Comparison of ENCODE assay signal across 12 cellular contexts in genomic region chr4:122765702-122766352, GRCh38. TPM values are rescaled to one million over a fixed set of nuclear protein-coding genes. Genes with fewer than 3 reads are reported as not detected.
A peak's percentile ranks its signal among the peaks of the same experiment; 100 is the strongest.
DNase-seq lines count a peak whose midpoint lies in the region; ATAC-seq, FAIRE-seq and TF ChIP-seq lines count a peak whose summit lies in the region.
"Had no signal": no experiment of that assay in that cellular context is flagged by ENCODE, and none has a peak within 500 bp of the region (broad histone marks: within the 10 kb centered on the region; RNA-seq: fewer than 3 reads in every experiment).

No MANE protein-coding gene starts in this region.

- 7% methylated on average over 7 of the region's 7 CpGs for WGBS in A549 (ENCODE audit: missing lambda C conversion rate)
- 83 to 85% methylated on average over 7 of the region's 7 CpGs for WGBS in thyroid gland, 2 donors

- H3K4me1 ChIP-seq in A549 (peaks cover 60% of the 10 kb centered on the region), thyroid gland (no peaks in the 10 kb centered on the region)

- H3K36me3 ChIP-seq in thyroid gland = no peaks in the 10 kb centered on the region
- no peaks in the 10 kb centered on the region for H3K36me3 ChIP-seq in H7 (replicated peaks; ENCODE audit: control insufficient read depth, insufficient read depth, low read length)

- peak overlapping the region; percentile 81 to 87 for H3K27ac ChIP-seq in A549
- no peak overlapping the region for H3K27ac ChIP-seq in thyroid gland
- no peak overlapping the region for H3K27ac ChIP-seq in substantia nigra (ENCODE audit: low read depth, low read length, poor library complexity, severe bottlenecking)

- TF ChIP-seq RAD21 in A549 (conservative IDR thresholded peaks at IDR 0.05 in 1 of 2, IDR thresholded peaks at IDR 0.05 in 1 of 2) = no peak

- peak in 1 of 2 experiments; percentile 73 for DNase-seq in A549 (ENCODE audit: low read depth in 1 of 2, low spot score in 1 of 2)
- DNase-seq in H4 (ENCODE audit: low spot score) = peak; percentile 67
- DNase-seq in amniotic epithelial cell (ENCODE audit: low read depth) = peak; percentile 86
- peak; percentile 92 for DNase-seq in iris pigment epithelial cell (ENCODE audit: low read depth)
- DNase-seq in thyroid gland = no peak
- DNase-seq in substantia nigra (lab: John Stamatoyannopoulos, UW) = no peak
- no peak for DNase-seq in H7
- DNase-seq: C1 segment of cervical spinal cord, cortex of kidney, NCI-H1092, nucleus accumbens had no signal

- H3K4me3 ChIP-seq in A549 = no peak overlapping the region
- no peak overlapping the region for H3K4me3 ChIP-seq in thyroid gland (replicated peaks in 1 of 3)
- H3K4me3 ChIP-seq in H7 (ENCODE audit: insufficient read depth, low read depth, low read length) = no peak overlapping the region

- H3K9me3 ChIP-seq in A549 = no peaks in the 10 kb centered on the region
- H3K9me3 ChIP-seq in thyroid gland = no peaks in the 10 kb centered on the region

- TF ChIP-seq EP300 in A549 (IDR thresholded peaks at IDR 0.05) = no peak

- CTCF ChIA-PET in A549 (lab: Yijun Ruan, JAX) = interaction anchor here (1.1 to 1.8 kb wide), 3 partner anchors 14 to 149 kb away, joined by 3 to 7 read pairs (median 3); no protein-coding TSS in a partner anchor

- POLR2A ChIA-PET in A549 (lab: Yijun Ruan, JAX) = interaction anchor here (0.9 to 2.3 kb wide), 3 partner anchors 17 to 62 kb away, joined by 3 to 12 read pairs (median 6); no protein-coding TSS in a partner anchor

- no peak for FAIRE-seq in A549 (lab: Jason Lieb, UNC)

- intact Hi-C loops in thyroid gland (cut with DNase I) = no loop called here

- no peak for TF ChIP-seq CTCF in A549 (IDR thresholded peaks at IDR 0.05)
- TF ChIP-seq CTCF in thyroid gland (IDR thresholded peaks at IDR 0.05) = no peak

- H3K4me2 ChIP-seq in A549 = peak overlapping the region; percentile 83

- ATAC-seq in A549 (peak; percentile 78 to 86), GM19467 (IDR thresholded peaks at IDR 0.05; ENCODE audit: unreplicated experiment) (no peak)

- H3K27me3 ChIP-seq in thyroid gland = no peaks in the 10 kb centered on the region
- no peaks in the 10 kb centered on the region for H3K27me3 ChIP-seq in H7 (ENCODE audit: control insufficient read depth, insufficient read depth, low read length)

- TF ChIP-seq POLR2A in A549 (IDR thresholded peaks at IDR 0.05; ENCODE audit: low read length) (no peak), thyroid gland (IDR thresholded peaks at IDR 0.05) (no peak)

TF ChIP-seq in A549, 52 proteins besides CTCF, POLR2A, EP300 and RAD21:
- TF ChIP-seq JUN (IDR thresholded peaks at IDR 0.05) (peak in 1 of 2 experiments; percentile 24; a peak in 1 of 5 replicates), USF2 (IDR thresholded peaks at IDR 0.05) (no peak), KDM1A (IDR thresholded peaks at IDR 0.05; ENCODE audit: low read depth) (no peak), HEYL (CRISPR knock-in tag; IDR thresholded peaks at IDR 0.05) (no peak), CBX8 (IDR thresholded peaks at IDR 0.05) (no peak), MYC (IDR thresholded peaks at IDR 0.05; ENCODE audit: borderline replicate concordance, low read length) (no peak), RFX5 (IDR thresholded peaks at IDR 0.05) (no peak), RNF2 (IDR thresholded peaks at IDR 0.05; ENCODE audit: borderline replicate concordance, low read depth) (no peak), CBX2 (IDR thresholded peaks at IDR 0.05; ENCODE audit: borderline replicate concordance, low read depth) (no peak), MAFK (IDR thresholded peaks at IDR 0.05; ENCODE audit: partially characterized antibody) (no peak), GATA3 (IDR thresholded peaks at IDR 0.05; ENCODE audit: borderline replicate concordance) (no peak), POLR2AphosphoS2 (conservative IDR thresholded peaks at IDR 0.05; ENCODE audit: low read length) (no peak), JUNB (IDR thresholded peaks at IDR 0.05) (no peak), EHF (CRISPR knock-in tag; IDR thresholded peaks at IDR 0.05) (no peak), FOXS1 (CRISPR knock-in tag; IDR thresholded peaks at IDR 0.05) (no peak; the same call in 1 of the 2 replicates), ESRRA (IDR thresholded peaks at IDR 0.05; ENCODE audit: borderline replicate concordance, low read length) (no peak), TFCP2L1 (CRISPR knock-in tag; IDR thresholded peaks at IDR 0.05) (no peak), NPAS2 (CRISPR knock-in tag; IDR thresholded peaks at IDR 0.05; ENCODE audit: borderline replicate concordance) (no peak), RARB (CRISPR knock-in tag; IDR thresholded peaks at IDR 0.05) (no peak), BCL3 (IDR thresholded peaks at IDR 0.05) (no peak), CHD4 (IDR thresholded peaks at IDR 0.05; ENCODE audit: borderline replicate concordance) (0 out of 2 replicates have a peak, but pooled peaks have one; percentile 23), FOSL2 (IDR thresholded peaks at IDR 0.05) (0 out of 2 replicates have a peak, but pooled peaks have one; percentile 9), FOSL2 (CRISPR knock-in tag; IDR thresholded peaks at IDR 0.05) (peak; percentile 63), REST (IDR thresholded peaks at IDR 0.05) (no peak)

RNA-seq across cellular contexts. Expression of gene BBS12, which starts 33.3 kb away (rescaled TPM):
- polyA plus RNA-seq in A549 (2011; rRNA removed) (3.4 and 3.7 TPM in 2 replicates), A549 (2017; fragmentation: RNase III; extraction: RNeasy Plus Mini Kit Qiagen cat#74134 plus additional on column Dnase treatment) (2.5 to 3.4 TPM (median 3.2 TPM) in 3 replicates)
- polyA plus RNA-seq in A549 (2012; cell fraction: cytosol; rRNA removed) = 0.41 and 0.57 TPM in 2 replicates
- polyA plus RNA-seq in A549 (2012; cell fraction: nucleus; rRNA removed) = 0.18 and 0.29 TPM in 2 replicates
- polyA minus RNA-seq in A549 (2011; rRNA and poly(A)+ RNA removed) = 1.6 and 2.1 TPM in 2 replicates
- 3.4 and 4.1 TPM in 2 replicates for total RNA-seq in H4 (2014; rRNA removed; shearing (Covaris generic))
- total RNA-seq in thyroid gland = 10 to 100 TPM; 10.3 to 15.2 (median 12.3) TPM
- 2.3 and 2.4 TPM in 2 replicates for total RNA-seq in H7 (2014; rRNA removed; shearing (Covaris generic))

Comparison
In these comparisons a context has a peak if more than half of its experiments do, and no peak if none do; other contexts are left out.
1. DNase-seq: peak in H4 (single experiment), amniotic epithelial cell (single experiment) and iris pigment epithelial cell (single experiment); none in thyroid gland (0 of 2), substantia nigra (0 of 49) and H7 (single experiment).
2. H3K27ac ChIP-seq: peak in A549 (2 of 2); none in thyroid gland (0 of 3) and substantia nigra (single experiment).